Comparison of ENCODE assay signal across 25 cellular contexts in genomic region chr17:27266228-27266627, GRCh38. TPM values are rescaled to one million over a fixed set of nuclear protein-coding genes. Genes with fewer than 3 reads are reported as not detected.
DNase-seq lines count a peak whose midpoint lies in the region; ATAC-seq and TF ChIP-seq lines count a peak whose summit lies in the region.
"Had no signal": no experiment of that assay in that cellular context is flagged by ENCODE, and none has a peak within 500 bp of the region (broad histone marks: within the 10 kb centered on the region; RNA-seq: fewer than 3 reads in every experiment).

No MANE protein-coding gene starts in this region.

- H3K4me1 ChIP-seq in heart left ventricle (peaks cover 0 to 34% (median 5%) of the 10 kb centered on the region in 12 donors), left ventricle myocardium inferior (peaks cover 35% of the 10 kb centered on the region), right cardiac atrium (ENCODE audit: control insufficient read depth, insufficient read depth, low read length) (no peaks in the 10 kb centered on the region), gastrocnemius medialis (no peaks in the 10 kb centered on the region)

- H3K27me3 Mint-ChIP-seq in activated naive CD8-positive, alpha-beta T cell treated with anti-CD3 and anti-CD28 coated beads for 36 hours, result peaks cover 9% of the 10 kb centered on the region
- H3K27me3 Mint-ChIP-seq: B cell had no signal

- H3K9me3 Mint-ChIP-seq in activated naive CD8-positive, alpha-beta T cell treated with anti-CD3 and anti-CD28 coated beads for 36 hours, result no peaks in the 10 kb centered on the region
- H3K9me3 Mint-ChIP-seq: CD4-positive, alpha-beta memory T cell; CD4-positive, CD25-positive, alpha-beta regulatory T cell; CD8-positive, alpha-beta memory T cell had no signal

- H3K4me3 Mint-ChIP-seq in activated naive CD8-positive, alpha-beta T cell treated with anti-CD3 and anti-CD28 coated beads for 36 hours, result no peak overlapping the region
- H3K4me3 Mint-ChIP-seq: B cell; CD14-positive monocyte; CD4-positive, alpha-beta memory T cell; CD4-positive, CD25-positive, alpha-beta regulatory T cell; CD8-positive, alpha-beta memory T cell had no signal

- 55 to 80% (median 69%) methylated on average over 1 of the region's 1 CpG for WGBS in heart left ventricle, 4 donors
- 70% methylated on average over 1 of the region's 1 CpG for WGBS in right cardiac atrium

- H3K27ac Mint-ChIP-seq in activated naive CD8-positive, alpha-beta T cell treated with anti-CD3 and anti-CD28 coated beads for 36 hours, result no peak overlapping the region
- H3K27ac Mint-ChIP-seq: B cell; CD4-positive, alpha-beta memory T cell; CD4-positive, CD25-positive, alpha-beta regulatory T cell; CD8-positive, alpha-beta memory T cell had no signal

- no peak overlapping the region for H3K4me3 ChIP-seq in heart left ventricle
- no peak overlapping the region for H3K4me3 ChIP-seq in left ventricle myocardium inferior
- no peak overlapping the region for H3K4me3 ChIP-seq in right cardiac atrium (ENCODE audit: low read length)
- no peak overlapping the region for H3K4me3 ChIP-seq in gastrocnemius medialis
- H3K4me3 ChIP-seq: A549; BLaER1 treated with 17β-estradiol and CSF1 and Interleukin-3, amounts not matched to agents 10 nM and 100 nM; GM12878 had no signal

- H3K36me3 ChIP-seq in heart left ventricle, result no peaks in the 10 kb centered on the region
- H3K36me3 ChIP-seq in left ventricle myocardium inferior, result no peaks in the 10 kb centered on the region
- no peaks in the 10 kb centered on the region for H3K36me3 ChIP-seq in gastrocnemius medialis
- H3K36me3 ChIP-seq: BLaER1 treated with 17β-estradiol and CSF1 and Interleukin-3, amounts not matched to agents 10 nM and 100 nM had no signal

- peak in 1 of 4 donors; percentile 69 for ATAC-seq in heart left ventricle
- no peak for ATAC-seq in right cardiac atrium
- ATAC-seq in gastrocnemius medialis, result no peak
- ATAC-seq: A549, GM12878 had no signal

- TF ChIP-seq POLR2A in heart left ventricle (IDR thresholded peaks at IDR 0.05), result no peak
- no peak for TF ChIP-seq POLR2A in gastrocnemius medialis (IDR thresholded peaks at IDR 0.05)

- TF ChIP-seq CTCF in heart left ventricle (IDR thresholded peaks at IDR 0.05) (no peak), left ventricle myocardium inferior (IDR thresholded peaks at IDR 0.05; ENCODE audit: borderline replicate concordance) (no peak), gastrocnemius medialis (IDR thresholded peaks at IDR 0.05 in 4 of 5, conservative IDR thresholded peaks at IDR 0.05 in 1 of 5) (no peak)

- DNase-seq in heart left ventricle, result no peak
- no peak for DNase-seq in cardiac septum (ENCODE audit: low spot score)
- no peak for DNase-seq in left ventricle myocardium inferior
- no peak for DNase-seq in right cardiac atrium
- DNase-seq in gastrocnemius medialis, result no peak
- no peak for DNase-seq in mucosa of gallbladder (ENCODE audit: low spot score)
- DNase-seq in activated naive CD8-positive, alpha-beta T cell treated with anti-CD3 and anti-CD28 coated beads for 36 hours, result no peak
- DNase-seq: AML-193; CD4-positive, alpha-beta memory T cell; CD4-positive, CD25-positive, alpha-beta regulatory T cell; CD8-positive, alpha-beta memory T cell; COR-L47; DMS 273 treated with DMSO at 0.1 percent for 48 hours; DMS153; DMS53; DMS79; DND-41; EL; GDM1 had no signal

- intact Hi-C loops in heart left ventricle (cut with DNase I), result no loop called here
- intact Hi-C loops in cardiac septum (cut with DNase I), result no loop called here
- intact Hi-C loops in left ventricle myocardium inferior (cut with micrococcal nuclease), result no loop called here
- intact Hi-C loops in right cardiac atrium (cut with DNase I), result loop anchor here in 1 of 4 donors (5.0 kb wide), 1 partner anchor 51 kb away; no protein-coding TSS in a partner anchor
- intact Hi-C loops in gastrocnemius medialis (cut with DNase I; ENCODE audit: low total_unique reads), result no loop called here

- no peaks in the 10 kb centered on the region for H3K9me3 ChIP-seq in heart left ventricle
- H3K9me3 ChIP-seq in left ventricle myocardium inferior (replicated peaks), result no peaks in the 10 kb centered on the region
- no peaks in the 10 kb centered on the region for H3K9me3 ChIP-seq in right cardiac atrium (ENCODE audit: control insufficient read depth, low read length)
- no peaks in the 10 kb centered on the region for H3K9me3 ChIP-seq in gastrocnemius medialis
- H3K9me3 ChIP-seq: A549; BLaER1 treated with 17β-estradiol and CSF1 and Interleukin-3, amounts not matched to agents 10 nM and 100 nM had no signal

- in situ Hi-C loops in gastrocnemius medialis (cut with MboI; ENCODE audit: low sequenced_read_pairs in 4 of 4), result loop anchor here in 1 of 4 donors (10.0 kb wide), 1 partner anchor 59 kb away; no protein-coding TSS in a partner anchor

- H3K27me3 ChIP-seq in heart left ventricle, result no peaks in the 10 kb centered on the region
- H3K27me3 ChIP-seq in left ventricle myocardium inferior (ENCODE audit: low read depth), result no peaks in the 10 kb centered on the region
- H3K27me3 ChIP-seq in right cardiac atrium (ENCODE audit: control insufficient read depth, insufficient read depth), result no peaks in the 10 kb centered on the region
- no peaks in the 10 kb centered on the region for H3K27me3 ChIP-seq in gastrocnemius medialis
- H3K27me3 ChIP-seq: BLaER1 treated with 17β-estradiol and CSF1 and Interleukin-3, amounts not matched to agents 10 nM and 100 nM had no signal

- H3K4me1 Mint-ChIP-seq in activated naive CD8-positive, alpha-beta T cell treated with anti-CD3 and anti-CD28 coated beads for 36 hours, result no peaks in the 10 kb centered on the region
- H3K4me1 Mint-ChIP-seq: CD4-positive, alpha-beta memory T cell; CD4-positive, CD25-positive, alpha-beta regulatory T cell; CD8-positive, alpha-beta memory T cell had no signal

- H3K36me3 Mint-ChIP-seq in activated naive CD8-positive, alpha-beta T cell treated with anti-CD3 and anti-CD28 coated beads for 36 hours, result no peaks in the 10 kb centered on the region
- H3K36me3 Mint-ChIP-seq: CD14-positive monocyte; CD4-positive, alpha-beta memory T cell; CD4-positive, CD25-positive, alpha-beta regulatory T cell had no signal

- H3K27ac ChIP-seq in heart left ventricle (peak overlapping the region in 7 of 12 donors; percentile 23 to 77 (median 64)), left ventricle myocardium inferior (replicated peaks) (peak overlapping the region; percentile 67), right cardiac atrium (ENCODE audit: low read length) (no peak overlapping the region), gastrocnemius medialis (peak overlapping the region; percentile 15 to 53 (median 38))
- H3K27ac ChIP-seq: 22Rv1; BLaER1 treated with 17β-estradiol and CSF1 and Interleukin-3, amounts not matched to agents 10 nM and 100 nM had no signal

RNA-seq across cellular contexts. Expression of gene WSB1, which starts 27.7 kb away (rescaled TPM):
- total RNA-seq in heart left ventricle, result 100 to 1,000 TPM in 1 of 9 donors, 10 to 100 TPM in 8; 22.3 to 119 (median 53.4) TPM
- polyA plus RNA-seq in heart left ventricle, result 10 to 100 TPM; 62.3 to 92.1 TPM
- 94.1 TPM for total RNA-seq in cardiac septum
- total RNA-seq in left ventricle myocardium inferior, result 53.3 TPM
- total RNA-seq in right cardiac atrium, result 100 to 1,000 TPM in 1 of 4 donors, 10 to 100 TPM in 3; 74.6 to 130 (median 91.7) TPM
- 65.6 TPM for polyA plus RNA-seq in right cardiac atrium
- total RNA-seq in gastrocnemius medialis, result 10 to 100 TPM; 15.8 to 48.1 (median 20.4) TPM
- total RNA-seq in mucosa of gallbladder, result 177 TPM
- total RNA-seq in activated naive CD8-positive, alpha-beta T cell treated with anti-CD3 and anti-CD28 coated beads for 36 hours, result 100 to 1,000 TPM; 113 to 126 TPM
